Comparison of ENCODE assay signal across 16 cellular contexts in genomic region chr5:138022912-138023311, GRCh38.
"Had no signal": no experiment of that assay in that cellular context is flagged by ENCODE, and none has a peak within 500 bp of the region (broad histone marks: within the 10 kb centered on the region; RNA-seq: fewer than 3 reads in every experiment).

No MANE protein-coding gene starts in this region.

- H3K27me3 ChIP-seq: body of pancreas, pancreas had no signal

- H3K4me3 Mint-ChIP-seq: activated naive CD8-positive, alpha-beta T cell treated with anti-CD3 and anti-CD28 coated beads, Interleukin-2, amount 50 U/mL, for 24 hours; nephron progenitor cell had no signal

- DNase-seq: activated CD4-positive, alpha-beta T cell treated with anti-CD3 and anti-CD28 coated beads for 1 hour; activated gamma-delta T cell; activated naive CD4-positive, alpha-beta T cell treated with anti-CD3 and anti-CD28 coated beads, Interleukin-2, amount 50 U/mL, for 16 hours; activated naive CD8-positive, alpha-beta T cell treated with anti-CD3 and anti-CD28 coated beads, Interleukin-2, amount 50 U/mL, for 24 hours; anterior cingulate cortex; body of pancreas; foreskin melanocyte; left ventricle myocardium inferior; nephron progenitor cell; pancreas; right cardiac atrium; stimulated activated CD4-positive, alpha-beta T cell treated with anti-CD3 and anti-CD28 coated beads, Interleukin-12 subunit alpha, Interleukin-12 subunit beta, amount 100 ng/mL, for 4 hours; stimulated activated CD4-positive, alpha-beta T cell treated with anti-CD3 and anti-CD28 coated beads, Interleukin-4, amount 100 ng/mL, for 4 hours; stimulated activated naive CD8-positive, alpha-beta T cell treated with anti-CD3 and anti-CD28 coated beads, Interleukin-15, Interleukin-2, amounts not matched to agents 100 U/mL and 50 U/mL, for 24 hours; T-helper 1 cell; WERI-Rb-1 had no signal

- H3K27me3 Mint-ChIP-seq: activated naive CD8-positive, alpha-beta T cell treated with anti-CD3 and anti-CD28 coated beads, Interleukin-2, amount 50 U/mL, for 24 hours had no signal

- H3K4me1 ChIP-seq: pancreas had no signal

- ATAC-seq: activated naive CD8-positive, alpha-beta T cell treated with anti-CD3 and anti-CD28 coated beads, Interleukin-2, amount 50 U/mL, for 24 hours; body of pancreas; pancreas; stimulated activated naive CD8-positive, alpha-beta T cell treated with anti-CD3 and anti-CD28 coated beads, Interleukin-15, Interleukin-2, amounts not matched to agents 100 U/mL and 50 U/mL, for 24 hours had no signal

- H3K4me3 ChIP-seq: body of pancreas, left ventricle myocardium inferior, pancreas had no signal

- H3K27ac Mint-ChIP-seq: activated naive CD8-positive, alpha-beta T cell treated with anti-CD3 and anti-CD28 coated beads, Interleukin-2, amount 50 U/mL, for 24 hours; nephron progenitor cell had no signal

- H3K9me3 Mint-ChIP-seq: activated naive CD8-positive, alpha-beta T cell treated with anti-CD3 and anti-CD28 coated beads, Interleukin-2, amount 50 U/mL, for 24 hours had no signal

- H3K9me3 ChIP-seq: body of pancreas, left ventricle myocardium inferior, pancreas had no signal
